ENCODE assay signal across 22 cellular contexts in the genomic region with DNA sequence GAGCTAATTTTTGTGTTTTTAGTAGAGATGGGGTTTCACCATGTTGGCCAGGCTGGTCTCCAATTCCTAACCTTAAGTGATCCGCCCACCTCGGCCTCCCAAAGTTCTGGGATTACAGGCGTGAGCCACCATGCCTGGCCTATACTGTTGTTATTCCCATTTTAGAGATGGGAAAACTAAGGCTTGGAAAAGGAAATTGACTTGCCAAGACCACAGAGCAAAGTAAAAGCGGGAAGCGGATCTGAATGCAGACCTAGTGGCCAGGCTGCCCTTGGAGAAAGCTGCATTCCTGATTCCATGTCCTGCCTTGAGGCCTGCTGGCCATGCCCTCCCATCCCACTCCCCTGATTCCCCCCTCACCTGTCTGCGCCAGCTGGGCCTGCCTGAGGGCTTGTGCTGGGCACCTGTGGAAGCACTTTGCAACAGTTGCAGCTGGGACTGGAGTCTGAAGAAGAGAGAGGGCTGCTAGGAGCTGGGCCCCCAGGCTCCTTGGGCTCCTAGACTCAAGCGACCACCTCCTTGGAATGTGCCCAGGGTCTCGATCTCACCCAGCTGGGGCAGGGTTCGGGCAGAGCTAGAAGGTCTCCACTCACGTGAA. TPM values are rescaled to one million over a fixed set of nuclear protein-coding genes. Genes with fewer than 3 reads are reported as not detected.
DNase-seq lines count a peak whose midpoint lies in the region; ATAC-seq and TF ChIP-seq lines count a peak whose summit lies in the region.
"Had no signal": no experiment of that assay in that cellular context is flagged by ENCODE, and none has a peak within 500 bp of the region (broad histone marks: within the 10 kb centered on the region; RNA-seq: fewer than 3 reads in every experiment).

No MANE protein-coding gene starts in this region.

- peaks cover 27% of the 10 kb centered on the region for H3K27me3 ChIP-seq in HUES64 (ENCODE audit: insufficient read depth, low read length)

- no peak overlapping the region for H3K27ac Mint-ChIP-seq in central memory CD8-positive, alpha-beta T cell (ENCODE audit: low read depth)

- intact Hi-C loops in sciatic nerve (cut with DNase I): loop anchor here (5.0 kb wide), 1 partner anchor 174 kb away; no protein-coding TSS in a partner anchor

- H3K27me3 Mint-ChIP-seq in central memory CD8-positive, alpha-beta T cell: peaks cover 37% of the 10 kb centered on the region

- no peaks in the 10 kb centered on the region for H3K9me3 ChIP-seq in HUES64 (ENCODE audit: insufficient read depth, low read depth, low read length)

- 91% methylated on average over 10 of the region's 10 CpGs for WGBS in HUES64

- H3K4me1 Mint-ChIP-seq in central memory CD8-positive, alpha-beta T cell: peaks cover 27% of the 10 kb centered on the region

- peak; percentile 14 for DNase-seq in GM20000 (ENCODE audit: low spot score)
- no peak for DNase-seq in central memory CD8-positive, alpha-beta T cell (ENCODE audit: low spot score in 2 of 2)
- no peak for DNase-seq in sciatic nerve (ENCODE audit: low spot score)
- no peak for DNase-seq in NCI-H1105 (lab: John Stamatoyannopoulos, UW)
- DNase-seq: ACHN, AML-193, DMS79, GM23248, IMR-90, Karpas-422, NCI-H1048, NCI-H1436 treated with DMSO at 0.1 percent for 48 hours, NCI-H2081, NCI-H2171 treated with DMSO at 0.1 percent for 48 hours, NCI-H446, SHP77 treated with DMSO at 0.1 percent for 48 hours had no signal

- H3K27ac ChIP-seq in HUES64 (ENCODE audit: low read depth, low read length): no peak overlapping the region
- H3K27ac ChIP-seq: C4-2B, GM23248 had no signal

- peak overlapping the region; percentile 45 for H3K4me3 Mint-ChIP-seq in central memory CD8-positive, alpha-beta T cell

- H3K9ac ChIP-seq in HUES64 (ENCODE audit: low read depth, low read length): no peak overlapping the region
- H3K9ac ChIP-seq: GM23248 had no signal

- H3K36me3 Mint-ChIP-seq in central memory CD8-positive, alpha-beta T cell (ENCODE audit: insufficient read depth): peaks cover 16% of the 10 kb centered on the region

- no peaks in the 10 kb centered on the region for H3K9me3 Mint-ChIP-seq in central memory CD8-positive, alpha-beta T cell

- no peak for TF ChIP-seq CTCF in GM20000 (IDR thresholded peaks at IDR 0.05; ENCODE audit: extremely low read depth, missing control alignments)

- no peak for ATAC-seq in central memory CD8-positive, alpha-beta T cell (replicated peaks; ENCODE audit: extremely low read depth, poor library complexity, severe bottlenecking)
- peak; percentile 11 for ATAC-seq in sciatic nerve
- no peak for ATAC-seq in HG02678 (IDR thresholded peaks at IDR 0.05; ENCODE audit: unreplicated experiment)
- no peak for ATAC-seq in HG02840 (IDR thresholded peaks at IDR 0.05; ENCODE audit: low FRiP score, unreplicated experiment)

- H3K4me3 ChIP-seq in HUES64 (ENCODE audit: low read length): peak overlapping the region; percentile 64; the same call in 1 of the 2 replicates

- no peaks in the 10 kb centered on the region for H3K36me3 ChIP-seq in HUES64 (ENCODE audit: insufficient read depth, low read length)

- H3K4me1 ChIP-seq in HUES64 (ENCODE audit: insufficient read depth, low read length): no peaks in the 10 kb centered on the region

RNA-seq across cellular contexts. Expression of a gene that starts 5.7 kb away (rescaled TPM):
- 10.4 TPM for polyA plus RNA-seq in HUES64 (2013, experiment 1 of 2)
- polyA plus RNA-seq in HUES64 (2013, experiment 2 of 2): 16.7 TPM
- 4.5 TPM for total RNA-seq in sciatic nerve
- total RNA-seq: GM23248; MCF 10A; T-helper 1 cell treated with Interleukin-12 subunit alpha and Interleukin-12 subunit beta and Interleukin-4 antibody, amounts not matched to agents 30 ng/mL and 1 ng/mL, for 36 hours had no signal

RNA-seq across cellular contexts. Expression of a gene that starts 16.4 kb away (rescaled TPM):
- polyA plus RNA-seq in HUES64 (2013, experiment 1 of 2): 0.55 TPM
- 0.70 TPM for polyA plus RNA-seq in HUES64 (2013, experiment 2 of 2)
- 5.6 TPM for total RNA-seq in sciatic nerve

RNA-seq across cellular contexts. Expression of a gene that starts 24.6 kb away (rescaled TPM):
- polyA plus RNA-seq in HUES64 (2013, experiment 1 of 2): 5.1 TPM
- polyA plus RNA-seq in HUES64 (2013, experiment 2 of 2): 7.7 TPM
- total RNA-seq in sciatic nerve: 5.7 TPM

RNA-seq across cellular contexts. Expression of a gene that starts 28.2 kb away (rescaled TPM):
- not detected for polyA plus RNA-seq in HUES64 (2013, experiment 1 of 2)
- polyA plus RNA-seq in HUES64 (2013, experiment 2 of 2): not detected
- total RNA-seq in sciatic nerve: not detected
- total RNA-seq: GM23248; IMR-90; MCF 10A; T-helper 1 cell treated with Interleukin-12 subunit alpha and Interleukin-12 subunit beta and Interleukin-4 antibody, amounts not matched to agents 30 ng/mL and 1 ng/mL, for 36 hours had no signal
- polyA plus RNA-seq: GM23248, IMR-90 had no signal

RNA-seq across cellular contexts. Expression of a gene that starts 29.4 kb away (rescaled TPM):
- polyA plus RNA-seq in HUES64 (2013, experiment 1 of 2): not detected
- not detected for polyA plus RNA-seq in HUES64 (2013, experiment 2 of 2)
- not detected for total RNA-seq in sciatic nerve
- total RNA-seq: GM23248, IMR-90, MCF 10A had no signal
- polyA plus RNA-seq: GM23248, IMR-90 had no signal
